ENCODE assay signal across 10 cellular contexts in genomic region chr3:37766797-37767776, GRCh38.
DNase-seq lines count a peak whose midpoint lies in the region; ATAC-seq and TF ChIP-seq lines count a peak whose summit lies in the region.
"Had no signal": no experiment of that assay in that cellular context is flagged by ENCODE, and none has a peak within 500 bp of the region (broad histone marks: within the 10 kb centered on the region; RNA-seq: fewer than 3 reads in every experiment).

No MANE protein-coding gene starts in this region.

- no peak overlapping the region for H3K27ac Mint-ChIP-seq in CD14-positive monocyte
- H3K27ac Mint-ChIP-seq: CD4-positive, alpha-beta T cell had no signal

- H3K9me3 Mint-ChIP-seq in CD14-positive monocyte, result no peaks in the 10 kb centered on the region
- H3K9me3 Mint-ChIP-seq: CD4-positive, alpha-beta T cell had no signal

- H3K4me1 ChIP-seq in spleen, result peaks cover 10 to 68% (median 32%) of the 10 kb centered on the region in 6 donors

- 59 to 65% (median 61%) methylated on average over 9 of the region's 9 CpGs for WGBS in spleen, 5 donors

- no peaks in the 10 kb centered on the region for H3K27me3 ChIP-seq in spleen (replicated peaks in 1 of 7)

- ATAC-seq in left colon (peak; percentile 44), HG02884 (IDR thresholded peaks at IDR 0.05; ENCODE audit: unreplicated experiment) (no peak)
- ATAC-seq: Panc1 had no signal

- TF ChIP-seq CTCF in spleen (IDR thresholded peaks at IDR 0.05 in 8 of 11, conservative IDR thresholded peaks at IDR 0.05 in 3 of 11) (no peak), CD14-positive monocyte (IDR thresholded peaks at IDR 0.05) (no peak)

- H3K4me1 Mint-ChIP-seq in CD14-positive monocyte, result peaks cover 7% of the 10 kb centered on the region

- H3K4me3 Mint-ChIP-seq in CD14-positive monocyte, result no peak overlapping the region
- H3K4me3 Mint-ChIP-seq: CD4-positive, alpha-beta T cell had no signal

- no peak overlapping the region for H3K4me3 ChIP-seq in spleen

- no peaks in the 10 kb centered on the region for H3K36me3 Mint-ChIP-seq in CD14-positive monocyte

- H3K27me3 Mint-ChIP-seq in CD14-positive monocyte (ENCODE audit: low read depth in 3 of 3), result peaks cover 2 to 3% (median 3%) of the 10 kb centered on the region in 3 donors

- H3K27ac ChIP-seq in spleen, result peak overlapping the region in 7 of 8 donors; percentile 53 to 72 (median 62)
- H3K27ac ChIP-seq: brain microvascular endothelial cell had no signal

- no peak for TF ChIP-seq POLR2A in spleen (IDR thresholded peaks at IDR 0.05)

- peaks cover 0 to 22% (median 0%) of the 10 kb centered on the region in 6 donors for H3K36me3 ChIP-seq in spleen
- H3K36me3 ChIP-seq: brain microvascular endothelial cell had no signal

- intact Hi-C loops in left colon (cut with DNase I, micrococcal nuclease) (no loop called here), spleen (cut with DNase I; ENCODE audit: low total_unique reads) (no loop called here), CD14-positive monocyte (cut with micrococcal nuclease) (no loop called here)

- no peaks in the 10 kb centered on the region for H3K9me3 ChIP-seq in spleen

- peak; percentile 8 for DNase-seq in DMS79 (lab: John Stamatoyannopoulos, UW)
- DNase-seq in NCI-H2029 treated with DMSO at 0.1 percent for 48 hours (lab: John Stamatoyannopoulos, UW), result peak; percentile 67
- no peak for DNase-seq in left colon
- DNase-seq in spleen, result no peak
- DNase-seq in A172 (ENCODE audit: low spot score), result no peak
- no peak for DNase-seq in CD14-positive monocyte (ENCODE audit: low spot score)
- DNase-seq: CD4-positive, alpha-beta T cell had no signal

Comparison
In these comparisons a context has a peak if more than half of its experiments do, and no peak if none do; other contexts are left out.
1. DNase-seq: peak in DMS79 (single experiment) and NCI-H2029 treated with DMSO at 0.1 percent for 48 hours (single experiment); none in left colon (0 of 2), spleen (single experiment), A172 (single experiment) and CD14-positive monocyte (single experiment).